3 cellular contexts compared by ENCODE assay signal in genomic region chr1:78084639-78085038, GRCh38. TPM values are rescaled to one million over a fixed set of nuclear protein-coding genes. Genes with fewer than 3 reads are reported as not detected.
"Had no signal": no experiment of that assay in that cellular context is flagged by ENCODE, and none has a peak within 500 bp of the region (broad histone marks: within the 10 kb centered on the region; RNA-seq: fewer than 3 reads in every experiment).

No MANE protein-coding gene starts in this region.

RNA-seq across cellular contexts. Expression of gene GIPC2, which starts 38.9 kb away (rescaled TPM):
- total RNA-seq: NCI-H460, OCI-LY7, PC-3 had no signal
